Comparison of ENCODE assay signal across 29 cellular contexts in genomic region chr4:175787948-175788347, GRCh38. TPM values are rescaled to one million over a fixed set of nuclear protein-coding genes. Genes with fewer than 3 reads are reported as not detected.
"Had no signal": no experiment of that assay in that cellular context is flagged by ENCODE, and none has a peak within 500 bp of the region (broad histone marks: within the 10 kb centered on the region; RNA-seq: fewer than 3 reads in every experiment).

No MANE protein-coding gene starts in this region.

- H3K4me3 Mint-ChIP-seq: activated CD4-positive, alpha-beta T cell treated with anti-CD3 and anti-CD28 coated beads, Interleukin-2, amount 10 ng/mL, durations not matched to agents 7 days and 5 days; activated CD8-positive, alpha-beta memory T cell treated with anti-CD3 and anti-CD28 coated beads, Interleukin-2, amount 10 ng/mL, durations not matched to agents 7 days and 5 days; activated CD8-positive, alpha-beta T cell treated with anti-CD3 and anti-CD28 coated beads for 36 hours; nephron; T-helper 17 cell had no signal

- H3K4me1 ChIP-seq: body of pancreas, gastrocnemius medialis, left ventricle myocardium inferior, pancreas, prostate gland, testis, transverse colon had no signal

- ATAC-seq: activated CD8-positive, alpha-beta memory T cell treated with anti-CD3 and anti-CD28 coated beads, Interleukin-2, amount 10 ng/mL, durations not matched to agents 7 days and 5 days; activated CD8-positive, alpha-beta T cell treated with anti-CD3 and anti-CD28 coated beads for 36 hours; activated naive CD4-positive, alpha-beta T cell treated with anti-CD3 and anti-CD28 coated beads, Interleukin-2, amount 50 U/mL, for 72 hours; body of pancreas; gastrocnemius medialis; pancreas; sciatic nerve; stimulated activated naive CD8-positive, alpha-beta T cell treated with anti-CD3 and anti-CD28 coated beads, Interleukin-15, Interleukin-2, amounts not matched to agents 100 U/mL and 50 U/mL, for 24 hours; T-helper 17 cell had no signal

- H3K4me3 ChIP-seq: body of pancreas, cardiac muscle cell, gastrocnemius medialis, hepatocyte, left ventricle myocardium inferior, pancreas, prostate gland, skin epidermis, testis, transverse colon had no signal

- H3K79me2 ChIP-seq: hepatocyte had no signal

- H3K4me1 Mint-ChIP-seq: activated CD4-positive, alpha-beta T cell treated with anti-CD3 and anti-CD28 coated beads, Interleukin-2, amount 10 ng/mL, durations not matched to agents 7 days and 5 days; activated CD8-positive, alpha-beta memory T cell treated with anti-CD3 and anti-CD28 coated beads, Interleukin-2, amount 10 ng/mL, durations not matched to agents 7 days and 5 days; nephron; T-helper 17 cell had no signal

- H3K27me3 Mint-ChIP-seq: activated CD4-positive, alpha-beta T cell treated with anti-CD3 and anti-CD28 coated beads, Interleukin-2, amount 10 ng/mL, durations not matched to agents 7 days and 5 days; activated CD8-positive, alpha-beta memory T cell treated with anti-CD3 and anti-CD28 coated beads, Interleukin-2, amount 10 ng/mL, durations not matched to agents 7 days and 5 days; activated CD8-positive, alpha-beta T cell treated with anti-CD3 and anti-CD28 coated beads for 36 hours; T-helper 17 cell had no signal

- DNase-seq: activated CD4-positive, alpha-beta T cell treated with anti-CD3 and anti-CD28 coated beads for 1 hour; activated CD4-positive, alpha-beta T cell treated with anti-CD3 and anti-CD28 coated beads, Interleukin-2, amount 10 ng/mL, durations not matched to agents 7 days and 5 days; activated CD8-positive, alpha-beta memory T cell treated with anti-CD3 and anti-CD28 coated beads, Interleukin-2, amount 10 ng/mL, durations not matched to agents 7 days and 5 days; activated CD8-positive, alpha-beta T cell treated with anti-CD3 and anti-CD28 coated beads for 36 hours; activated T-cell treated with anti-CD3 and anti-CD28 coated beads, Interleukin-2, amount 50 U/mL, for 48 hours; aorta; body of pancreas; gastrocnemius medialis; islet precursor cell; left ventricle myocardium inferior; nucleus accumbens; pancreas; retina; stimulated activated CD4-positive, alpha-beta T cell treated with anti-CD3 and anti-CD28 coated beads, Interleukin-12 subunit alpha, Interleukin-12 subunit beta, amount 100 ng/mL, for 4 hours; stimulated activated CD4-positive, alpha-beta T cell treated with anti-CD3 and anti-CD28 coated beads, Interleukin-4, amount 100 ng/mL, for 1 hour; stimulated activated naive CD8-positive, alpha-beta T cell treated with anti-CD3 and anti-CD28 coated beads, Interleukin-15, Interleukin-2, amounts not matched to agents 100 U/mL and 50 U/mL, for 24 hours; T-helper 17 cell; T1000; testis; transverse colon had no signal

- H3K27ac Mint-ChIP-seq: activated CD4-positive, alpha-beta T cell treated with anti-CD3 and anti-CD28 coated beads, Interleukin-2, amount 10 ng/mL, durations not matched to agents 7 days and 5 days; activated CD8-positive, alpha-beta memory T cell treated with anti-CD3 and anti-CD28 coated beads, Interleukin-2, amount 10 ng/mL, durations not matched to agents 7 days and 5 days; activated CD8-positive, alpha-beta T cell treated with anti-CD3 and anti-CD28 coated beads for 36 hours; activated naive CD4-positive, alpha-beta T cell treated with anti-CD3 and anti-CD28 coated beads, Interleukin-2, amount 50 U/mL, for 72 hours; activated T-helper 2 cell treated with anti-CD3 and anti-CD28 coated beads, Interferon-gamma antibody, Interleukin-2, Interleukin-4, amounts not matched to agents 10 μg/mL and 5 μg/mL and 100 μg/mL, durations not matched to agents 14 hours and 24 hours and 36 hours; nephron; T-helper 17 cell had no signal

- H3K36me3 ChIP-seq: cardiac muscle cell, gastrocnemius medialis, left ventricle myocardium inferior, pancreas, prostate gland, transverse colon had no signal

- H2AFZ ChIP-seq: hepatocyte had no signal

- H3K36me3 Mint-ChIP-seq: activated CD8-positive, alpha-beta memory T cell treated with anti-CD3 and anti-CD28 coated beads, Interleukin-2, amount 10 ng/mL, durations not matched to agents 7 days and 5 days; activated naive CD4-positive, alpha-beta T cell treated with anti-CD3 and anti-CD28 coated beads, Interleukin-2, amount 50 U/mL, for 72 hours had no signal

- H3K27ac ChIP-seq: body of pancreas, cardiac muscle cell, gastrocnemius medialis, hepatocyte, left ventricle myocardium inferior, pancreas, prostate gland, skin epidermis, testis, transverse colon had no signal

- H3K9me3 ChIP-seq: body of pancreas, gastrocnemius medialis, left ventricle myocardium inferior, pancreas, prostate gland, testis, transverse colon had no signal

- H3K27me3 ChIP-seq: body of pancreas, cardiac muscle cell, gastrocnemius medialis, hepatocyte, pancreas, testis, transverse colon had no signal

- H3K4me2 ChIP-seq: hepatocyte had no signal

- H3K9me3 Mint-ChIP-seq: activated CD4-positive, alpha-beta T cell treated with anti-CD3 and anti-CD28 coated beads, Interleukin-2, amount 10 ng/mL, durations not matched to agents 7 days and 5 days; activated CD8-positive, alpha-beta T cell treated with anti-CD3 and anti-CD28 coated beads for 36 hours; activated T-helper 2 cell treated with anti-CD3 and anti-CD28 coated beads, Interferon-gamma antibody, Interleukin-2, Interleukin-4, amounts not matched to agents 10 μg/mL and 5 μg/mL and 100 μg/mL, durations not matched to agents 14 hours and 24 hours and 36 hours; nephron had no signal

RNA-seq across cellular contexts. Expression of gene GPM6A, which starts 24.1 kb away (rescaled TPM):
- total RNA-seq: activated CD4-positive, alpha-beta T cell treated with anti-CD3 and anti-CD28 coated beads, Interleukin-2, amount 10 ng/mL, durations not matched to agents 7 days and 5 days; activated CD8-positive, alpha-beta memory T cell treated with anti-CD3 and anti-CD28 coated beads, Interleukin-2, amount 10 ng/mL, durations not matched to agents 7 days and 5 days; activated CD8-positive, alpha-beta T cell treated with anti-CD3 and anti-CD28 coated beads for 36 hours; activated naive CD4-positive, alpha-beta T cell treated with anti-CD3 and anti-CD28 coated beads, Interleukin-2, amount 50 U/mL, for 72 hours; activated T-helper 2 cell treated with anti-CD3 and anti-CD28 coated beads, Interferon-gamma antibody, Interleukin-2, Interleukin-4, amounts not matched to agents 10 μg/mL and 5 μg/mL and 100 μg/mL, durations not matched to agents 14 hours and 24 hours and 36 hours; chondrocyte; gastrocnemius medialis; T-helper 17 cell had no signal
- polyA plus RNA-seq: aorta had no signal
